ENCODE assay signal across 10 cellular contexts in genomic region chr6:11329841-11330765, GRCh38.
DNase-seq lines count a peak whose midpoint lies in the region; ATAC-seq, FAIRE-seq and TF ChIP-seq lines count a peak whose summit lies in the region.
"Had no signal": no experiment of that assay in that cellular context is flagged by ENCODE, and none has a peak within 500 bp of the region (broad histone marks: within the 10 kb centered on the region; RNA-seq: fewer than 3 reads in every experiment).

No MANE protein-coding gene starts in this region.

- no peak overlapping the region for H2AK5ac ChIP-seq in H1 (ENCODE audit: low read depth, low read length)
- H2AK5ac ChIP-seq in trophoblast cell (ENCODE audit: low read length) = no peak overlapping the region

- H2BK12ac ChIP-seq in H1 (ENCODE audit: low read depth, low read length) (no peak overlapping the region), trophoblast cell (ENCODE audit: low read length) (peak overlapping the region; percentile 65)

- H3K27me3 ChIP-seq in H1 (replicated peaks in 1 of 4; ENCODE audit: control insufficient read depth in 3 of 4, extremely low read depth in 1 of 4, insufficient read depth in 3 of 4, low read length in 3 of 4) (no peaks in the 10 kb centered on the region; a peak in 1 of 7 replicates), trophoblast cell (ENCODE audit: insufficient read depth, low read length) (no peaks in the 10 kb centered on the region)

- no peak overlapping the region for H3K56ac ChIP-seq in H1 (replicated peaks; ENCODE audit: insufficient read length, low read depth, low read length)

- 88% methylated on average over 11 of the region's 11 CpGs; no CpG with 5 or more reads in 1 of the 2 experiments for WGBS in H1 (ENCODE audit: extremely low coverage in 1 of 2, insufficient coverage in 1 of 2, insufficient read length in 1 of 2, insufficient replicate concordance in 2 of 2, low coverage in 1 of 2, low lambda C conversion rate in 2 of 2, missing lambda C conversion rate in 1 of 2), 2 experiments
- WGBS in trophoblast cell (ENCODE audit: extremely low coverage, insufficient coverage, insufficient read length) = no CpG with 5 or more reads among the region's 11 CpGs

- peaks cover 5% of the 10 kb centered on the region for H3K36me3 Mint-ChIP-seq in Calu3 (ENCODE audit: insufficient read depth, unreplicated experiment)

- H3K18ac ChIP-seq in H1 (ENCODE audit: extremely low read depth, low read length) (no peak overlapping the region), trophoblast cell (ENCODE audit: low read length) (no peak overlapping the region)

- H2BK120ac ChIP-seq in H1 (replicated peaks; ENCODE audit: low read depth, low read length) (no peak overlapping the region), trophoblast cell (ENCODE audit: insufficient read depth, low read length, poor library complexity) (no peak overlapping the region)

- peak overlapping the region; percentile 73; the same call in 1 of the 2 replicates for H2AFZ ChIP-seq in H1 (ENCODE audit: low read length)
- H2AFZ ChIP-seq in trophoblast cell (ENCODE audit: insufficient read depth, low read length, poor library complexity) = no peak overlapping the region

- in situ Hi-C loops in G401 (cut with HindIII; ENCODE audit: low sequenced_read_pairs) = no loop called here

- H3K9ac ChIP-seq in H1 (replicated peaks in 1 of 4; ENCODE audit: extremely low read depth in 1 of 4, low read depth in 3 of 4, low read length in 3 of 4) = no peak overlapping the region
- no peak overlapping the region for H3K9ac ChIP-seq in trophoblast cell (ENCODE audit: low read length)

- peak; percentile 46 for DNase-seq in Calu3
- DNase-seq in NOMO-1 treated with dmso at 0.1 percent for 144 hours (lab: John Stamatoyannopoulos, UW; ENCODE audit: unreplicated experiment) = peak; percentile 15
- no peak for DNase-seq in H1 (ENCODE audit: low read depth in 1 of 2, low spot score in 2 of 2)
- no peak for DNase-seq in trophoblast cell
- DNase-seq in OCI-M2 (lab: John Stamatoyannopoulos, UW; ENCODE audit: unreplicated experiment) = no peak
- no peak for DNase-seq in RCC 7860 (ENCODE audit: low spot score)
- no peak for DNase-seq in G401 (ENCODE audit: low spot score)
- DNase-seq: NCI-H1048, SHP77 had no signal

- H3K27ac Mint-ChIP-seq in Calu3 (ENCODE audit: unreplicated experiment) = peak overlapping the region; percentile 71

- H3K9me3 ChIP-seq in H1 (ENCODE audit: insufficient read depth in 2 of 2, low read depth in 1 of 2, low read length in 1 of 2) = no peaks in the 10 kb centered on the region
- no peaks in the 10 kb centered on the region for H3K9me3 ChIP-seq in trophoblast cell (ENCODE audit: insufficient read depth, low read depth, low read length)

- H2BK15ac ChIP-seq in H1 (ENCODE audit: low read length) = no peak overlapping the region

- H3K14ac ChIP-seq in H1 (ENCODE audit: insufficient read length) = no peak overlapping the region
- H3K14ac ChIP-seq in trophoblast cell (ENCODE audit: low read length) = no peak overlapping the region

- intact Hi-C loops in Calu3 (cut with micrococcal nuclease; ENCODE audit: unreplicated experiment) = no loop called here

- H3K79me1 ChIP-seq in H1 (ENCODE audit: low read depth, low read length) (no peaks in the 10 kb centered on the region), trophoblast cell (ENCODE audit: low read length) (peaks cover 3% of the 10 kb centered on the region)

- no peak overlapping the region for H3K4me3 Mint-ChIP-seq in Calu3 (ENCODE audit: low read depth, unreplicated experiment)

- FAIRE-seq in H1 (lab: Jason Lieb, UNC) = no peak
- no peak for FAIRE-seq in RCC 7860 (lab: Jason Lieb, UNC)

- H3K79me2 ChIP-seq in H1 (ENCODE audit: control insufficient read depth in 1 of 2, insufficient read depth in 2 of 2, low read length in 2 of 2) = no peaks in the 10 kb centered on the region
- no peaks in the 10 kb centered on the region for H3K79me2 ChIP-seq in trophoblast cell (ENCODE audit: control insufficient read depth, insufficient read depth, low read length, poor library complexity)

- no peak overlapping the region for H2BK5ac ChIP-seq in H1 (ENCODE audit: low read depth, low read length)
- no peak overlapping the region for H2BK5ac ChIP-seq in trophoblast cell (ENCODE audit: low read depth, low read length, poor library complexity)

- H3K4ac ChIP-seq in H1 (replicated peaks; ENCODE audit: insufficient read length, low read depth, low read length) (no peak overlapping the region), trophoblast cell (ENCODE audit: low read depth, low read length) (no peak overlapping the region)

- peaks cover 16% of the 10 kb centered on the region for H3K27me3 Mint-ChIP-seq in Calu3 (ENCODE audit: unreplicated experiment)

- no peak overlapping the region for H3K4me2 ChIP-seq in H1 (ENCODE audit: insufficient read depth in 1 of 2, low read depth in 2 of 2, low read length in 2 of 2)
- H3K4me2 ChIP-seq in trophoblast cell (ENCODE audit: low read length) = no peak overlapping the region

- H4K91ac ChIP-seq in H1 (replicated peaks; ENCODE audit: insufficient read length, low read length) = no peak overlapping the region
- H4K91ac ChIP-seq in trophoblast cell (ENCODE audit: low read depth, low read length) = no peak overlapping the region

- no peak overlapping the region for H4K8ac ChIP-seq in H1 (ENCODE audit: extremely low read depth, insufficient read depth, low read length)
- H4K8ac ChIP-seq in trophoblast cell (ENCODE audit: low read depth, low read length) = no peak overlapping the region

- H3K27ac ChIP-seq in H1 (ENCODE audit: low read depth, low read length) (no peak overlapping the region), trophoblast cell (ENCODE audit: low read depth, low read length) (no peak overlapping the region)

- H3K23ac ChIP-seq in H1 (ENCODE audit: insufficient read length) (no peak overlapping the region), trophoblast cell (ENCODE audit: low read length) (no peak overlapping the region)

- no TSS peak for BruUV-seq in Calu3 (replicated peaks; lab: Mats Ljungman, UMichigan)

- TF ChIP-seq POLR2A in H1 (IDR thresholded peaks at IDR 0.05; ENCODE audit: control extremely low read depth in 1 of 2, low read depth in 2 of 2, low read length in 2 of 2) = no peak

- no peak overlapping the region for H4K12ac ChIP-seq in trophoblast cell (ENCODE audit: low read depth, low read length)

- H3K4me3 ChIP-seq in H1 (ENCODE audit: extremely low read depth in 1 of 4, insufficient read depth in 2 of 4, low read depth in 3 of 4, low read length in 4 of 4) (no peak overlapping the region), trophoblast cell (ENCODE audit: low read depth, low read length) (no peak overlapping the region)

- CTCF ChIA-PET in Calu3 (lab: Charles Lee) (interaction anchor here (1.5 kb wide), 1 partner anchor 12 kb away, joined by 6 read pairs; no protein-coding TSS in a partner anchor), H1 (lab: Charles Lee; ENCODE audit: partially characterized antibody) (interaction anchor here (0.8 to 1.8 kb wide), 4 partner anchors 19 to 166 kb away, joined by 3 to 7 read pairs (median 4); no protein-coding TSS in a partner anchor)

- TF ChIP-seq CTCF in Calu3 (IDR thresholded peaks at IDR 0.05; ENCODE audit: unreplicated experiment) (no peak), H1 (IDR thresholded peaks at IDR 0.05; ENCODE audit: control extremely low read depth in 1 of 3, insufficient read depth in 1 of 3, low read depth in 1 of 3, low read length in 3 of 3) (no peak)

- no peaks in the 10 kb centered on the region for H3K9me3 Mint-ChIP-seq in Calu3 (ENCODE audit: low read depth, unreplicated experiment)

- POLR2A ChIA-PET in H1 (lab: Charles Lee; ENCODE audit: partially characterized antibody) = no interaction called here

- H3K4me1 ChIP-seq in H1 (replicated peaks in 1 of 4; ENCODE audit: control insufficient read depth in 3 of 4, insufficient read depth in 4 of 4, low read length in 3 of 4) (no peaks in the 10 kb centered on the region), trophoblast cell (ENCODE audit: control insufficient read depth in 1 of 2, insufficient read depth in 2 of 2, low read length in 2 of 2) (peaks cover 0 to 7% of the 10 kb centered on the region in 2 experiments)

- TF ChIP-seq EP300 in H1 (IDR thresholded peaks at IDR 0.05; ENCODE audit: borderline replicate concordance in 1 of 2, low read depth in 2 of 2, low read length in 2 of 2) = no peak

- H3K4me1 Mint-ChIP-seq in Calu3 (ENCODE audit: low read depth, unreplicated experiment) = peaks cover 12% of the 10 kb centered on the region

- H4K20me1 ChIP-seq in H1 (replicated peaks in 1 of 2; ENCODE audit: control insufficient read depth in 1 of 2, insufficient read depth in 2 of 2, low read length in 2 of 2) = no peaks in the 10 kb centered on the region

- TF ChIP-seq RAD21 in H1 (IDR thresholded peaks at IDR 0.05 in 1 of 2, conservative IDR thresholded peaks at IDR 0.05 in 1 of 2; ENCODE audit: low read depth in 2 of 2, low read length in 2 of 2) = no peak

- H4K5ac ChIP-seq in H1 (ENCODE audit: insufficient read length, low read depth, low read length) = no peak overlapping the region

- H3K36me3 ChIP-seq in H1 (ENCODE audit: control insufficient read depth in 2 of 4, insufficient read depth in 4 of 4, low read length in 3 of 4) (no peaks in the 10 kb centered on the region), trophoblast cell (ENCODE audit: control insufficient read depth in 1 of 2, insufficient read depth in 2 of 2, low read length in 2 of 2) (no peaks in the 10 kb centered on the region)

- ATAC-seq in GM19023 (IDR thresholded peaks at IDR 0.05; ENCODE audit: unreplicated experiment) = no peak

- H3K23me2 ChIP-seq in H1 (ENCODE audit: low read depth, low read length) = no peaks in the 10 kb centered on the region

- no peak overlapping the region for H2BK20ac ChIP-seq in H1 (ENCODE audit: low read length)

TF ChIP-seq in H1, 55 proteins besides CTCF, POLR2A, EP300 and RAD21 (continues in another document):
- TF ChIP-seq EZH2 (IDR thresholded peaks at IDR 0.05; ENCODE audit: low read depth, low read length, severe bottlenecking) = no peak
- TF ChIP-seq EGR1 (IDR thresholded peaks at IDR 0.05; ENCODE audit: borderline replicate concordance, low read depth, low read length) = no peak

Comparison
In these comparisons a context has a peak if more than half of its experiments do, and no peak if none do; other contexts are left out.
1. DNase-seq: peak in Calu3 (single experiment) and NOMO-1 treated with dmso at 0.1 percent for 144 hours (single experiment); none in H1 (0 of 2), trophoblast cell (0 of 2), OCI-M2 (single experiment), RCC 7860 (single experiment) and G401 (single experiment).